8 cellular contexts compared by ENCODE assay signal in the genomic region with DNA sequence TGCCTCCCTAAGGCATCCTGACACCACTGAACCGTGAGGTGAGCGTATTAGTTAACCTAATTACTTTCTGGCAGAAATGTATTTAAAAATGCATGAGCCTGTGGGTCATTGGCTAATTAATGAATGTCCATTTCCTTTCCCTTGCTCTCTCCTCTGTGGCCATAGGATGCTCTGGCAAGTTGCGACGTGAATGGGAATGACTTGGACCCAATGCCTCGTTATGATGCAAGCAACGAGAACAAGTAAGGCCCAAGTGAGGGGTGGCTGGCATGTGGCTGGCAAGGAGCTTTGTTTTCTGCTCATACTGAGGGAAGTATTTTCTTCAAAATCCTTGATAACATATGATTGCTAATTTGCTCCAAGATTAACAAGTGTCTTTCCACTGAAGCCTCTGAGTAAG.
"Had no signal": no experiment of that assay in that cellular context is flagged by ENCODE, and none has a peak within 500 bp of the region (broad histone marks: within the 10 kb centered on the region; RNA-seq: fewer than 3 reads in every experiment).

No MANE protein-coding gene starts in this region.

- H3K9me3 Mint-ChIP-seq: stimulated activated memory B cell treated with anti-CD40 and anti-IgM and Interleukin-4, amounts not matched to agents 10 μg/mL and 1 μg/mL and 100 μg/mL, for 72 hours had no signal

- H3K4me1 Mint-ChIP-seq: stimulated activated memory B cell treated with anti-CD40 and anti-IgM and Interleukin-4, amounts not matched to agents 10 μg/mL and 1 μg/mL and 100 μg/mL, for 72 hours had no signal

- H3K4me1 ChIP-seq: colonic mucosa, parathyroid adenoma, thyroid gland had no signal

- DNase-seq: colonic mucosa; stimulated activated CD4-positive, alpha-beta T cell treated with anti-CD3 and anti-CD28 coated beads, Interleukin-2, amount 100 ng/mL, for 48 hours; thyroid gland had no signal

- H3K27me3 ChIP-seq: colonic mucosa, esophagus muscularis mucosa, thyroid gland had no signal

- H3K9me3 ChIP-seq: colonic mucosa, esophagus muscularis mucosa, thyroid gland had no signal

- FAIRE-seq: endometrium, islet of Langerhans had no signal

- H3K27ac Mint-ChIP-seq: stimulated activated memory B cell treated with anti-CD40 and anti-IgM and Interleukin-4, amounts not matched to agents 10 μg/mL and 1 μg/mL and 100 μg/mL, for 72 hours had no signal

- H3K4me3 ChIP-seq: colonic mucosa, esophagus muscularis mucosa, thyroid gland had no signal

- H3K36me3 ChIP-seq: colonic mucosa, thyroid gland had no signal

- H3K4me3 Mint-ChIP-seq: stimulated activated memory B cell treated with anti-CD40 and anti-IgM and Interleukin-4, amounts not matched to agents 10 μg/mL and 1 μg/mL and 100 μg/mL, for 72 hours had no signal

- H3K27ac ChIP-seq: colonic mucosa, esophagus muscularis mucosa, parathyroid adenoma, thyroid gland had no signal

- H3K36me3 Mint-ChIP-seq: stimulated activated memory B cell treated with anti-CD40 and anti-IgM and Interleukin-4, amounts not matched to agents 10 μg/mL and 1 μg/mL and 100 μg/mL, for 72 hours had no signal

- H3K27me3 Mint-ChIP-seq: stimulated activated memory B cell treated with anti-CD40 and anti-IgM and Interleukin-4, amounts not matched to agents 10 μg/mL and 1 μg/mL and 100 μg/mL, for 72 hours had no signal

- H3K9ac ChIP-seq: parathyroid adenoma had no signal

- ATAC-seq: stimulated activated memory B cell treated with anti-CD40 and anti-IgM and Interleukin-4, amounts not matched to agents 10 μg/mL and 1 μg/mL and 100 μg/mL, for 72 hours had no signal
